24 cellular contexts compared by ENCODE assay signal in the genomic region with DNA sequence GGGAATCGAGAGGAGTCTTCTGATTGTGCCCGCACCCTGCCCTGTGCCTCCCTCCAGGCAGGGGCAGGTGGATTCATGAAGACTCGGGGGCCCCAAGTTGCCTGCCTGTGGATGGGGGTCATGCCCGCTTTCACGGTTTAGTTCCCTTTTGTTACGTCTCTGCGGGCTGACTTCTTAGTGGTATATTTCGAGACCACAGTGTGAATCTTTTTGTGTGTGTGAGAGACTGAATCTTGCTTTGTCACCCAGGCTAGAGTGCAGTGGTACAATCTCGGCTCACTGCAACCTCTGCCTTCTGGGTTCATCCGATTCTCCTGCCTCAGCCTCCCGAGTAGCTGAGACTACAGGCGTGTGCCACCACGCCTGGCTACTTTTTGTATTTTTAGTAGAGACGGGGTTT.
"Had no signal": no experiment of that assay in that cellular context is flagged by ENCODE, and none has a peak within 500 bp of the region (broad histone marks: within the 10 kb centered on the region; RNA-seq: fewer than 3 reads in every experiment).

No MANE protein-coding gene starts in this region.

- H3K9me3 ChIP-seq: MG63, SJCRH30 had no signal

- FAIRE-seq: HepG2, RCC 7860 had no signal

- H3K4me3 ChIP-seq: MG63, SJCRH30 had no signal

- H3K4me1 ChIP-seq: SJCRH30 had no signal

- H3K27ac ChIP-seq: SJCRH30 had no signal

- ATAC-seq: HepG2, SK-N-SH treated with all-trans-retinoic acid at 6 μM for 48 hours had no signal

- DNase-seq: IMR-90, Karpas-422, KG1, MG63, NCI-H1092, NCI-H1105 treated with DMSO at 0.1 percent for 48 hours, NCI-H1417 treated with DMSO at 0.1 percent for 48 hours, NCI-H146, NCI-H1694 treated with DMSO at 0.1 percent for 48 hours, NCI-H1930, NCI-H2081 treated with DMSO at 0.1 percent for 48 hours, NCI-H2171, NCI-H226, NCI-H446, NCI-H510A, NCI-H524 treated with DMSO at 0.1 percent for 48 hours, NCI-H69, NCI-H774, RPMI8226, SHP77 treated with DMSO at 0.1 percent for 48 hours, SJCRH30 had no signal
